Comparison of ENCODE assay signal across 19 cellular contexts in genomic region chrX:14291626-14292025, GRCh38.
"Had no signal": no experiment of that assay in that cellular context is flagged by ENCODE, and none has a peak within 500 bp of the region (broad histone marks: within the 10 kb centered on the region; RNA-seq: fewer than 3 reads in every experiment).

No MANE protein-coding gene starts in this region.

- H3K4me3 Mint-ChIP-seq: activated CD4-positive, alpha-beta T cell treated with anti-CD3 and anti-CD28 coated beads, Interleukin-2, amount 10 ng/mL, durations not matched to agents 7 days and 5 days; activated CD8-positive, alpha-beta T cell treated with anti-CD3 and anti-CD28 coated beads, Interleukin-2, amount 10 ng/mL, durations not matched to agents 7 days and 5 days; activated naive CD4-positive, alpha-beta T cell treated with anti-CD3 and anti-CD28 coated beads for 36 hours; activated T-cell treated with anti-CD3 and anti-CD28 coated beads, Interleukin-2, amount 50 U/mL, for 24 hours; mesothelial cell of epicardium; neural crest cell; stimulated activated naive B cell treated with anti-CD40 and anti-IgM and Interleukin-4, amounts not matched to agents 10 μg/mL and 1 μg/mL and 100 μg/mL, for 72 hours had no signal

- H3K36me3 ChIP-seq: esophagus muscularis mucosa, gastroesophageal sphincter, heart left ventricle, lower lobe of right lung, upper lobe of right lung had no signal

- H3K27ac Mint-ChIP-seq: activated CD4-positive, alpha-beta T cell treated with anti-CD3 and anti-CD28 coated beads, Interleukin-2, amount 10 ng/mL, durations not matched to agents 7 days and 5 days; activated CD8-positive, alpha-beta T cell treated with anti-CD3 and anti-CD28 coated beads, Interleukin-2, amount 10 ng/mL, durations not matched to agents 7 days and 5 days; activated naive CD4-positive, alpha-beta T cell treated with anti-CD3 and anti-CD28 coated beads for 36 hours; activated T-cell treated with anti-CD3 and anti-CD28 coated beads, Interleukin-2, amount 50 U/mL, for 24 hours; mesothelial cell of epicardium; stimulated activated naive B cell treated with anti-CD40 and anti-IgM and Interleukin-4, amounts not matched to agents 10 μg/mL and 1 μg/mL and 100 μg/mL, for 72 hours had no signal

- H3K4me1 Mint-ChIP-seq: activated CD4-positive, alpha-beta T cell treated with anti-CD3 and anti-CD28 coated beads, Interleukin-2, amount 10 ng/mL, durations not matched to agents 7 days and 5 days; mesothelial cell of epicardium; stimulated activated naive B cell treated with anti-CD40 and anti-IgM and Interleukin-4, amounts not matched to agents 10 μg/mL and 1 μg/mL and 100 μg/mL, for 72 hours had no signal

- H3K9me3 ChIP-seq: esophagus muscularis mucosa, gastroesophageal sphincter, lower lobe of right lung, upper lobe of right lung had no signal

- H3K4me1 ChIP-seq: gastroesophageal sphincter, heart left ventricle, lower lobe of right lung, psoas muscle, upper lobe of right lung had no signal

- H3K4me3 ChIP-seq: esophagus muscularis mucosa, gastroesophageal sphincter, heart left ventricle, lower lobe of right lung, psoas muscle, upper lobe of right lung had no signal

- H3K27ac ChIP-seq: esophagus muscularis mucosa, gastroesophageal sphincter, heart left ventricle, lower lobe of right lung, psoas muscle, upper lobe of right lung had no signal

- H3K27me3 ChIP-seq: esophagus muscularis mucosa, gastroesophageal sphincter, heart left ventricle, upper lobe of right lung had no signal

- DNase-seq: activated CD4-positive, alpha-beta T cell treated with anti-CD3 and anti-CD28 coated beads, Interleukin-2, amount 10 ng/mL, durations not matched to agents 7 days and 5 days; activated CD8-positive, alpha-beta T cell treated with anti-CD3 and anti-CD28 coated beads, Interleukin-2, amount 10 ng/mL, durations not matched to agents 7 days and 5 days; activated naive CD4-positive, alpha-beta T cell treated with anti-CD3 and anti-CD28 coated beads for 36 hours; activated T-cell treated with anti-CD3 and anti-CD28 coated beads, Interleukin-2, amount 50 U/mL, for 24 hours; effector CD4-positive, alpha-beta T cell; heart left ventricle; left cardiac atrium; lower lobe of right lung; psoas muscle; stimulated activated CD4-positive, alpha-beta T cell treated with anti-CD3 and anti-CD28 coated beads, Interleukin-4, amount 100 ng/mL, for 4 hours; stimulated activated naive B cell treated with anti-CD40 and anti-IgM and Interleukin-4, amounts not matched to agents 10 μg/mL and 1 μg/mL and 100 μg/mL, for 72 hours; T-helper 1 cell; T1000; upper lobe of right lung had no signal

- H3K36me3 Mint-ChIP-seq: mesothelial cell of epicardium; stimulated activated naive B cell treated with anti-CD40 and anti-IgM and Interleukin-4, amounts not matched to agents 10 μg/mL and 1 μg/mL and 100 μg/mL, for 72 hours had no signal

- ATAC-seq: activated CD8-positive, alpha-beta T cell treated with anti-CD3 and anti-CD28 coated beads, Interleukin-2, amount 10 ng/mL, durations not matched to agents 7 days and 5 days; gastroesophageal sphincter; heart left ventricle; left cardiac atrium; lower lobe of right lung; psoas muscle; sciatic nerve; stimulated activated naive B cell treated with anti-CD40 and anti-IgM and Interleukin-4, amounts not matched to agents 10 μg/mL and 1 μg/mL and 100 μg/mL, for 72 hours; upper lobe of right lung had no signal

- H3K9me3 Mint-ChIP-seq: activated CD4-positive, alpha-beta T cell treated with anti-CD3 and anti-CD28 coated beads, Interleukin-2, amount 10 ng/mL, durations not matched to agents 7 days and 5 days; activated naive CD4-positive, alpha-beta T cell treated with anti-CD3 and anti-CD28 coated beads for 36 hours; activated T-cell treated with anti-CD3 and anti-CD28 coated beads, Interleukin-2, amount 50 U/mL, for 24 hours; stimulated activated naive B cell treated with anti-CD40 and anti-IgM and Interleukin-4, amounts not matched to agents 10 μg/mL and 1 μg/mL and 100 μg/mL, for 72 hours had no signal

- H3K27me3 Mint-ChIP-seq: activated CD4-positive, alpha-beta T cell treated with anti-CD3 and anti-CD28 coated beads, Interleukin-2, amount 10 ng/mL, durations not matched to agents 7 days and 5 days; stimulated activated naive B cell treated with anti-CD40 and anti-IgM and Interleukin-4, amounts not matched to agents 10 μg/mL and 1 μg/mL and 100 μg/mL, for 72 hours had no signal
